ENCODE assay signal across 11 cellular contexts in the genomic region with DNA sequence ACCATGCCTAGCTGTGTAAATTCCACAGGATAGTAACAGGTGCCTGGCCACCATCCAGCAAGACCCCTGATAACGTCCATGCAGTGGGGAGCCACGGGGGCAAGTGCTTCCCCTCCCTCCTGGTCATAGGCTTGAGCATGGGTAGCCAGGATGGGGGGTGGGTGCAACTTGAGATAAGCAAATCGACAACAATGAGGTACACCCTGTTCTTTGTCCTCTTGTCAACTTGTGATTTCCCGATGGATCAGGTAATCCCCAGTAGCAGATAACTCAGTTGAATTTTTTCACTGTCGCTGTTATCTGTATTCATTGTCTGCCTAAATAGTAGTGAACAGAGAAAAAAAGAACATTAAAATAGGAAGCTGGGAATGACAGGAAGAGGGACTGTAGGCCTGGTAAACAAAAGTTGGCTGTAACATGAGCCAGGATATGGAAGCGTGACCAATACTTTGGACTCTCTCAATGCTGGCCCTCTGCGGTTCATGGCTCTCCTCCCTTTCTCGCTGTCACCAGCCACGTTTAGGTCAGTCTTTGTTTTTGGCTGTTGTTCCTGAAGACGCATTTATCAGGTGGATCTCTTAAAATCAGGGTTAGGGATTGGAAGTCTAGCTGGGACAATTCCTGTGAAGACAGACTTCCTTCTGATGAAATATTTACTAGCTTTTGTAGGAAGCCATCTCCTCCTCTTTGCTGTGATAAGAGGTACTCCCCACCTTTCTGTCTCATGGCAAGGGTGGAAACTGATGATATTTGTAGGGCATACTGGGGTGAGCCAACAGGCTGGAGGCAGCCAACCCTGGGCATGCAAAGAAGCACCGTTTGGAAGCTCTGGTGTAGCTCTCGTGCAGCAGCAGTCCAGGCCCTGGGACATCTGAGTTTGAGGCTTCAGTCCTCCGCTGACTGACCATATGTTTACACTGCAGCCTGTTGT. TPM values are rescaled to one million over a fixed set of nuclear protein-coding genes. Genes with fewer than 3 reads are reported as not detected.
A peak's percentile ranks its signal among the peaks of the same experiment; 100 is the strongest.
DNase-seq lines count a peak whose midpoint lies in the region; ATAC-seq and TF ChIP-seq lines count a peak whose summit lies in the region.
"Had no signal": no experiment of that assay in that cellular context is flagged by ENCODE, and none has a peak within 500 bp of the region (broad histone marks: within the 10 kb centered on the region; RNA-seq: fewer than 3 reads in every experiment).

No MANE protein-coding gene starts in this region.

- no peak for TF ChIP-seq CTCF in astrocyte of the spinal cord (IDR thresholded peaks at IDR 0.05; ENCODE audit: low read depth, low read length)

- no peak overlapping the region for H3K9ac ChIP-seq in HUES64 (ENCODE audit: low read depth, low read length)

- no peak overlapping the region for H3K4me3 Mint-ChIP-seq in T-cell
- H3K4me3 Mint-ChIP-seq: natural killer cell treated with Interleukin-12 subunit alpha and Interleukin-12 subunit beta and Interleukin-15 and Interleukin-18, amount 100 ng/mL, for 72 hours had no signal

- no peaks in the 10 kb centered on the region for H3K27me3 ChIP-seq in HUES64 (ENCODE audit: insufficient read depth, low read length)
- no peaks in the 10 kb centered on the region for H3K27me3 ChIP-seq in thymus (ENCODE audit: control insufficient read depth, insufficient read depth)
- H3K27me3 ChIP-seq: foreskin keratinocyte had no signal

- no peaks in the 10 kb centered on the region for H3K9me3 Mint-ChIP-seq in T-cell
- H3K9me3 Mint-ChIP-seq: natural killer cell treated with Interleukin-12 subunit alpha and Interleukin-12 subunit beta and Interleukin-15 and Interleukin-18, amount 100 ng/mL, for 72 hours had no signal

- DNase-seq in astrocyte of the spinal cord (ENCODE audit: low read depth, low spot score) (peak; percentile 73), left kidney (ENCODE audit: low read depth, low spot score) (peak; percentile 84), DMS 273 (lab: John Stamatoyannopoulos, UW; ENCODE audit: unreplicated experiment) (no peak), MV-4-11 (lab: John Stamatoyannopoulos, UW) (no peak), T-cell (no peak)
- DNase-seq: activated CD4-positive, alpha-beta T cell treated with anti-CD3 and anti-CD28 coated beads for 1 hour; foreskin keratinocyte had no signal

- peaks cover 0 to 6% (median 3%) of the 10 kb centered on the region in 3 donors for H3K4me1 Mint-ChIP-seq in T-cell

- H3K27ac ChIP-seq in HUES64 (ENCODE audit: low read depth, low read length) (peak overlapping the region; percentile 2; the same call in 1 of the 2 replicates), thymus (ENCODE audit: low read depth) (peak overlapping the region; percentile 25)
- H3K27ac ChIP-seq: foreskin keratinocyte had no signal

- H3K27me3 Mint-ChIP-seq in T-cell, result peaks cover 15 to 19% of the 10 kb centered on the region in 2 donors

- H3K4me1 ChIP-seq in HUES64 (ENCODE audit: insufficient read depth, low read length) (peaks cover 60% of the 10 kb centered on the region), thymus (ENCODE audit: control insufficient read depth, insufficient read depth, low read length) (no peaks in the 10 kb centered on the region)

- ATAC-seq in GM21528 (IDR thresholded peaks at IDR 0.05; ENCODE audit: low FRiP score, unreplicated experiment) (no peak), T-cell (replicated peaks in 1 of 4) (no peak)
- ATAC-seq: foreskin keratinocyte; natural killer cell treated with Interleukin-12 subunit alpha and Interleukin-12 subunit beta and Interleukin-15 and Interleukin-18, amount 100 ng/mL, for 72 hours had no signal

- H3K9me3 ChIP-seq in HUES64 (ENCODE audit: insufficient read depth, low read depth, low read length), result no peaks in the 10 kb centered on the region
- H3K9me3 ChIP-seq in thymus (ENCODE audit: control insufficient read depth), result no peaks in the 10 kb centered on the region

- H3K4me3 ChIP-seq in HUES64 (ENCODE audit: low read length) (no peak overlapping the region), astrocyte of the spinal cord (ENCODE audit: low read depth, low read length) (no peak overlapping the region), thymus (ENCODE audit: low read length) (no peak overlapping the region)

- no peak overlapping the region for H3K27ac Mint-ChIP-seq in T-cell
- H3K27ac Mint-ChIP-seq: natural killer cell treated with Interleukin-12 subunit alpha and Interleukin-12 subunit beta and Interleukin-15 and Interleukin-18, amount 100 ng/mL, for 72 hours had no signal

- WGBS in HUES64, result 70% methylated on average over 13 of the region's 13 CpGs
- 82% methylated on average over 13 of the region's 13 CpGs for WGBS in thymus

- CTCF ChIA-PET in T-cell (lab: Charles Lee), result no interaction called here

- in situ Hi-C loops in astrocyte of the spinal cord (cut with HindIII; ENCODE audit: low sequenced_read_pairs), result no loop called here

- peaks cover 9% of the 10 kb centered on the region; the same call in 1 of the 2 replicates for H3K36me3 ChIP-seq in HUES64 (ENCODE audit: insufficient read depth, low read length)
- no peaks in the 10 kb centered on the region for H3K36me3 ChIP-seq in thymus (ENCODE audit: control insufficient read depth, insufficient read depth)

- POLR2A ChIA-PET in T-cell (lab: Charles Lee), result no interaction called here

- no peaks in the 10 kb centered on the region for H3K36me3 Mint-ChIP-seq in T-cell
- H3K36me3 Mint-ChIP-seq: natural killer cell treated with Interleukin-12 subunit alpha and Interleukin-12 subunit beta and Interleukin-15 and Interleukin-18, amount 100 ng/mL, for 72 hours had no signal

RNA-seq across cellular contexts. Expression of gene TCF7L1, which starts 42.4 kb away (rescaled TPM):
- 73.4 TPM for polyA plus RNA-seq in HUES64 (2013, experiment 1 of 2)
- polyA plus RNA-seq in HUES64 (2013, experiment 2 of 2), result 71.3 TPM
- 6.6 TPM for polyA plus RNA-seq in thymus
- under 1 TPM in 3 of 5 donors, not detected in 2; 0.07 to 0.16 (median 0.15) TPM for total RNA-seq in T-cell

Comparison
In these comparisons a context has a peak if more than half of its experiments do, and no peak if none do; other contexts are left out.
1. DNase-seq: peak in astrocyte of the spinal cord (single experiment) and left kidney (single experiment); none in DMS 273 (single experiment), MV-4-11 (single experiment) and T-cell (0 of 34).